ENCODE assay signal across 8 cellular contexts in genomic region chr7:32892521-32893224, GRCh38. TPM values are rescaled to one million over a fixed set of nuclear protein-coding genes. Genes with fewer than 3 reads are reported as not detected.
DNase-seq lines count a peak whose midpoint lies in the region; ATAC-seq and TF ChIP-seq lines count a peak whose summit lies in the region.

No MANE protein-coding gene starts in this region.

- no peaks in the 10 kb centered on the region for H3K36me3 ChIP-seq in HUES6 (ENCODE audit: control insufficient read depth, insufficient read depth, low read length)
- no peaks in the 10 kb centered on the region for H3K36me3 ChIP-seq in transverse colon

- in situ Hi-C loops in transverse colon (cut with MboI; ENCODE audit: low pct_ligation_motif_present in 1 of 4, low pct_unique_long_range_greater_than_20kb in 1 of 4, low sequenced_read_pairs in 3 of 4), result no loop called here

- 0% methylated on average over 1 to 22 of the region's 22 CpGs for WGBS in transverse colon (ENCODE audit: low coverage in 1 of 2), 2 donors

- ATAC-seq in activated naive CD4-positive, alpha-beta T cell treated with anti-CD3 and anti-CD28 coated beads, Interleukin-2, amount 50 U/mL, for 72 hours, result peak; percentile 50 to 57
- ATAC-seq in omental fat pad (ENCODE audit: low FRiP score), result peak; percentile 52

- H3K9me3 Mint-ChIP-seq in activated naive CD4-positive, alpha-beta T cell treated with anti-CD3 and anti-CD28 coated beads, Interleukin-2, amount 50 U/mL, for 72 hours, result peaks cover 0 to 5% of the 10 kb centered on the region in 2 donors

- H3K36me3 Mint-ChIP-seq in activated naive CD4-positive, alpha-beta T cell treated with anti-CD3 and anti-CD28 coated beads, Interleukin-2, amount 50 U/mL, for 72 hours, result peaks cover 17 to 23% of the 10 kb centered on the region in 2 donors

- no peak for TF ChIP-seq POLR2A in transverse colon (IDR thresholded peaks at IDR 0.05)

- peak overlapping the region; percentile 99 for H3K27ac Mint-ChIP-seq in activated naive CD4-positive, alpha-beta T cell treated with anti-CD3 and anti-CD28 coated beads, Interleukin-2, amount 50 U/mL, for 72 hours

- no peaks in the 10 kb centered on the region for H3K9me3 ChIP-seq in HUES6 (ENCODE audit: control insufficient read depth, insufficient read depth, low read depth, low read length)
- H3K9me3 ChIP-seq in transverse colon, result no peaks in the 10 kb centered on the region

- DNase-seq in NCI-H2081 (lab: John Stamatoyannopoulos, UW), result peak; percentile 22 to 64
- no peak for DNase-seq in NCI-H2081 treated with DMSO at 0.1 percent for 48 hours (lab: John Stamatoyannopoulos, UW)
- peak; percentile 33 for DNase-seq in SIG-M5 (lab: John Stamatoyannopoulos, UW)
- DNase-seq in activated naive CD4-positive, alpha-beta T cell treated with anti-CD3 and anti-CD28 coated beads, Interleukin-2, amount 50 U/mL, for 72 hours (ENCODE audit: low spot score in 2 of 2), result peak; percentile 54 to 65
- peak in 41 of 42 donors; percentile 28 to 81 (median 58) for DNase-seq in head of caudate nucleus
- no peak for DNase-seq in omental fat pad (ENCODE audit: low spot score)
- peak; percentile 49 for DNase-seq in transverse colon

- H3K4me3 ChIP-seq in HUES6 (ENCODE audit: low read depth, low read length) (peak overlapping the region; percentile 83), transverse colon (peak overlapping the region; percentile 29 to 100 (median 98))

- H3K27me3 ChIP-seq in HUES6 (ENCODE audit: control insufficient read depth, insufficient read depth, low read length) (no peaks in the 10 kb centered on the region), transverse colon (no peaks in the 10 kb centered on the region)

- H3K4me1 ChIP-seq in HUES6 (ENCODE audit: control insufficient read depth, insufficient read depth, low read length), result peaks cover 23% of the 10 kb centered on the region
- peaks cover 12 to 45% (median 30%) of the 10 kb centered on the region in 4 donors for H3K4me1 ChIP-seq in transverse colon

- no peak for TF ChIP-seq EP300 in transverse colon (IDR thresholded peaks at IDR 0.05; ENCODE audit: low read depth)

- peak overlapping the region; percentile 85 for H3K9ac ChIP-seq in HUES6 (ENCODE audit: low read length)

- no peak for TF ChIP-seq CTCF in omental fat pad (IDR thresholded peaks at IDR 0.05)
- TF ChIP-seq CTCF in transverse colon (IDR thresholded peaks at IDR 0.05), result no peak

- intact Hi-C loops in head of caudate nucleus (cut with DNase I) (loop anchor here (2.0 to 5.0 kb wide), 2 partner anchors 50 to 170 kb away; partner anchors contain the start of gene NT5C3A), transverse colon (cut with DNase I; ENCODE audit: low total_unique reads) (loop anchor here (5.0 to 10.0 kb wide), 2 partner anchors 62 to 170 kb away; partner anchors contain the start of genes FKBP9 and NT5C3A)

- peak overlapping the region; percentile 88 for H3K27ac ChIP-seq in HUES6 (ENCODE audit: low read depth, low read length)
- H3K27ac ChIP-seq in transverse colon, result peak overlapping the region; percentile 99 to 100 (median 100)

RNA-seq across cellular contexts. Expression of gene KBTBD2, which starts 1.1 kb away (rescaled TPM):
- total RNA-seq in activated naive CD4-positive, alpha-beta T cell treated with anti-CD3 and anti-CD28 coated beads, Interleukin-2, amount 50 U/mL, for 72 hours, result 10 to 100 TPM; 35.7 to 49.5 TPM
- total RNA-seq in omental fat pad, result 10 to 100 TPM; 39.0 to 56.4 (median 50.4) TPM
- total RNA-seq in transverse colon, result 10 to 100 TPM; 29.9 to 72.8 (median 32.3) TPM

Comparison
In these comparisons a context has a peak if more than half of its experiments do, and no peak if none do; other contexts are left out.
1. DNase-seq: peak in NCI-H2081 (2 of 2), SIG-M5 (single experiment), activated naive CD4-positive, alpha-beta T cell treated with anti-CD3 and anti-CD28 coated beads, Interleukin-2, amount 50 U/mL, for 72 hours (2 of 2), head of caudate nucleus (41 of 42) and transverse colon (single experiment); none in NCI-H2081 treated with DMSO at 0.1 percent for 48 hours (single experiment) and omental fat pad (single experiment).